8 cellular contexts compared by ENCODE assay signal in the genomic region with DNA sequence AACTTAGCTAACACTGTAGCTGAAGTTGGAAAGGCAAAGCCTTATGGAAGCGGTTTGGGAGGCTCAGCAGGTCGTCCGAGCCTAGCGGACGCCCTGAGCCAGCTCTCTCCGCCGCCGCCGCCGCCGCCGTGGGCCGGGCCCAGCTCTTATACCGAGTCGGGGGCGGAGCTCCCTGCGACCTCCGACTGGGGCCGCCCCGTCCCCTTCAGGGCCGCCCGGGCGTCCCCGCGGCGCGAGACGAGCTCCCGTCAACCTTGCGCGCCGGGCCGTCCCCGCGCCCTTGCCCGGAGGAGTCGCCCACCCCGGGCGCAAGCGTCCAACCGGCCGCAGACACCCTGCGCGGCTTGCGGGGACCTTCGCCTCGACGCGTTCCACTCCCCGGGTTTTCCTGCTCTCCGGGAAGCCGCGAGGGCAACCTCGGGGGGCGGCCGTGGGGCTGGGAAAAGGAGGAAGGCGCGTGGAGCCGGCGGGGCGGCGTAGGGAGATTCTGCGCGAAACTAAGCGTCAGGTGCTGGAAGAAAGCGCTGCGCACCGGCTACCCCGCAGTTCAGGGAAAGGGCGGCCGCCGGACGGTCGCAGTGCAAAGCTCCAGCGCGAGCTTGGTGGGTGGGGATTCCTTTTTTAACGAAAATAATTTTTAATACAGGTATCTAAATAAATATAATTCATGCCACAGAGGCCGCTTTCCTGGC.
DNase-seq lines count a peak whose midpoint lies in the region; ATAC-seq and TF ChIP-seq lines count a peak whose summit lies in the region.

A gene with protein sequence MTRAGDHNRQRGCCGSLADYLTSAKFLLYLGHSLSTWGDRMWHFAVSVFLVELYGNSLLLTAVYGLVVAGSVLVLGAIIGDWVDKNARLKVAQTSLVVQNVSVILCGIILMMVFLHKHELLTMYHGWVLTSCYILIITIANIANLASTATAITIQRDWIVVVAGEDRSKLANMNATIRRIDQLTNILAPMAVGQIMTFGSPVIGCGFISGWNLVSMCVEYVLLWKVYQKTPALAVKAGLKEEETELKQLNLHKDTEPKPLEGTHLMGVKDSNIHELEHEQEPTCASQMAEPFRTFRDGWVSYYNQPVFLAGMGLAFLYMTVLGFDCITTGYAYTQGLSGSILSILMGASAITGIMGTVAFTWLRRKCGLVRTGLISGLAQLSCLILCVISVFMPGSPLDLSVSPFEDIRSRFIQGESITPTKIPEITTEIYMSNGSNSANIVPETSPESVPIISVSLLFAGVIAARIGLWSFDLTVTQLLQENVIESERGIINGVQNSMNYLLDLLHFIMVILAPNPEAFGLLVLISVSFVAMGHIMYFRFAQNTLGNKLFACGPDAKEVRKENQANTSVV (minus strand): TSS at position 125 of the 692 bp plus-strand sequence. CDS start 326 bp downstream, outside the sequence.

- no peak for TF ChIP-seq CTCF in GM06990 (IDR thresholded peaks at IDR 0.05; ENCODE audit: insufficient read depth, low read length, poor library complexity, severe bottlenecking)

- H3K36me3 Mint-ChIP-seq in memory B cell: no peaks in the 10 kb centered on the region

- H3K4me1 Mint-ChIP-seq in memory B cell: peaks cover 14% of the 10 kb centered on the region

- peak within 1 kb of the TSS; percentile 58 for H3K4me3 Mint-ChIP-seq in memory B cell

- H3K27ac Mint-ChIP-seq in memory B cell: no peak within 1 kb of the TSS

- DNase-seq in GM06990 (ENCODE audit: extremely low read depth, insufficient read length) (peak; percentile 38), NCI-H510A treated with DMSO at 0.1 percent for 48 hours (lab: John Stamatoyannopoulos, UW) (peak; percentile 81), memory B cell (ENCODE audit: low spot score in 2 of 2) (no peak), NCI-H2107 (lab: John Stamatoyannopoulos, UW) (no peak)
- DNase-seq in activated CD8-positive, alpha-beta memory T cell treated with anti-CD3 and anti-CD28 coated beads for 1 hour (ENCODE audit: extremely low read depth in 1 of 2, low read depth in 1 of 2): peak; percentile 20 to 30
- DNase-seq in effector memory CD4-positive, alpha-beta T cell: peak; percentile 23 to 55 (median 51)
- peak; percentile 33 to 62 (median 40) for DNase-seq in stimulated activated CD4-positive, alpha-beta T cell treated with anti-CD3 and anti-CD28 coated beads, TNF-alpha, amount 100 ng/mL, for 24 hours (ENCODE audit: low read depth in 3 of 3)

- no peaks in the 10 kb centered on the region for H3K9me3 Mint-ChIP-seq in memory B cell

- peaks cover 15% of the 10 kb centered on the region for H3K4me1 ChIP-seq in effector memory CD4-positive, alpha-beta T cell (ENCODE audit: control insufficient read depth, insufficient read depth, low read length, poor library complexity, severe bottlenecking)

- peaks cover 28% of the 10 kb centered on the region for H3K27me3 Mint-ChIP-seq in memory B cell

- peak within 1 kb of the TSS; percentile 76 for H3K27ac ChIP-seq in effector memory CD4-positive, alpha-beta T cell (ENCODE audit: insufficient read depth, low read length, poor library complexity, severe bottlenecking)

- H3K9me3 ChIP-seq in effector memory CD4-positive, alpha-beta T cell (ENCODE audit: control insufficient read depth, low read length): no peaks in the 10 kb centered on the region

- peaks cover 4% of the 10 kb centered on the region; the same call in 1 of the 2 replicates for H3K27me3 ChIP-seq in GM06990 (replicated peaks; ENCODE audit: control insufficient read depth, insufficient read depth, low read length)
- no peaks in the 10 kb centered on the region for H3K27me3 ChIP-seq in effector memory CD4-positive, alpha-beta T cell (replicated peaks; ENCODE audit: control insufficient read depth, insufficient read depth, low read length, poor library complexity, severe bottlenecking)

- ATAC-seq in HG02840 (IDR thresholded peaks at IDR 0.05; ENCODE audit: low FRiP score, unreplicated experiment): peak; percentile 50
- peak; percentile 68 for ATAC-seq in memory B cell (ENCODE audit: low read depth)

- H3K4me3 ChIP-seq in GM06990 (replicated peaks; ENCODE audit: low read depth, low read length): peak within 1 kb of the TSS; percentile 59
- H3K4me3 ChIP-seq in effector memory CD4-positive, alpha-beta T cell (ENCODE audit: insufficient read depth, low read depth, low read length, poor library complexity, severe bottlenecking): peak within 1 kb of the TSS; percentile 60

- H3K36me3 ChIP-seq in GM06990 (ENCODE audit: control insufficient read depth, insufficient read depth, low read length): no peaks in the 10 kb centered on the region
- no peaks in the 10 kb centered on the region for H3K36me3 ChIP-seq in effector memory CD4-positive, alpha-beta T cell (ENCODE audit: control insufficient read depth, insufficient read depth, low read length)

Comparison
In these comparisons a context has a peak if more than half of its experiments do, and no peak if none do; other contexts are left out.
1. DNase-seq: peak in GM06990 (single experiment), NCI-H510A treated with DMSO at 0.1 percent for 48 hours (single experiment), activated CD8-positive, alpha-beta memory T cell treated with anti-CD3 and anti-CD28 coated beads for 1 hour (2 of 2), effector memory CD4-positive, alpha-beta T cell (3 of 3) and stimulated activated CD4-positive, alpha-beta T cell treated with anti-CD3 and anti-CD28 coated beads, TNF-alpha, amount 100 ng/mL, for 24 hours (3 of 3); none in memory B cell (0 of 2) and NCI-H2107 (single experiment).